In genomic region chr11:45355706-45356041, GRCh38 we compare ENCODE assay signal across 8 cellular contexts.
DNase-seq lines count a peak whose midpoint lies in the region; ATAC-seq and TF ChIP-seq lines count a peak whose summit lies in the region.

No MANE protein-coding gene starts in this region.

- no peak overlapping the region for H2BK120ac ChIP-seq in neuronal stem cell (ENCODE audit: low read depth, low read length)

- H2BK12ac ChIP-seq in neuronal stem cell (ENCODE audit: low read length): no peak overlapping the region

- peak overlapping the region; percentile 79 for H2BK15ac ChIP-seq in neuronal stem cell (ENCODE audit: low read length)

- H3K27ac ChIP-seq in MM.1S (ENCODE audit: low read length) (no peak overlapping the region), neuronal stem cell (replicated peaks; ENCODE audit: low read length) (peak overlapping the region; percentile 43)

- TF ChIP-seq CTCF in CD14-positive monocyte (IDR thresholded peaks at IDR 0.05): no peak
- no peak for TF ChIP-seq CTCF in MM.1S (IDR thresholded peaks at IDR 0.05; ENCODE audit: low read length)
- no peak for TF ChIP-seq CTCF in epithelial cell of proximal tubule (conservative IDR thresholded peaks at IDR 0.05; ENCODE audit: low read depth, low read length)

- H3K23ac ChIP-seq in neuronal stem cell (ENCODE audit: low read depth, low read length, poor library complexity): no peak overlapping the region

- H3K4me2 ChIP-seq in MM.1S (ENCODE audit: low read depth, low read length) (peak overlapping the region; percentile 93), neuronal stem cell (ENCODE audit: insufficient read depth, low read length, poor library complexity, severe bottlenecking) (peak overlapping the region; percentile 71)

- no peaks in the 10 kb centered on the region for H3K36me3 Mint-ChIP-seq in CD14-positive monocyte

- H2BK5ac ChIP-seq in neuronal stem cell (ENCODE audit: low read length): no peak overlapping the region

- H3K9me3 Mint-ChIP-seq in CD14-positive monocyte: peaks cover 6 to 22% (median 15%) of the 10 kb centered on the region in 7 donors

- no peaks in the 10 kb centered on the region for H4K20me1 ChIP-seq in MM.1S (ENCODE audit: insufficient read depth, low read length)

- intact Hi-C loops in CD14-positive monocyte (cut with micrococcal nuclease): no loop called here

- no peak overlapping the region for H4K8ac ChIP-seq in neuronal stem cell (ENCODE audit: low read depth, low read length)

- H2AFZ ChIP-seq in MM.1S (ENCODE audit: low read length) (peak overlapping the region; percentile 96), neuronal stem cell (ENCODE audit: low read length) (peak overlapping the region; percentile 93)

- H3K4me3 ChIP-seq in MM.1S (ENCODE audit: low read length) (peak overlapping the region; percentile 83), epithelial cell of proximal tubule (ENCODE audit: low read depth, low read length) (peak overlapping the region; percentile 60), neuronal stem cell (ENCODE audit: low read length in 2 of 2) (peak overlapping the region; percentile 78 to 85)

- H3K14ac ChIP-seq in neuronal stem cell (ENCODE audit: low read length): no peak overlapping the region

- H3K27me3 ChIP-seq in MM.1S (replicated peaks; ENCODE audit: insufficient read depth, low read length) (no peaks in the 10 kb centered on the region), neuronal stem cell (ENCODE audit: control insufficient read depth in 3 of 3, insufficient read depth in 3 of 3, low read depth in 1 of 3, low read length in 3 of 3) (no peaks in the 10 kb centered on the region)

- H2AK5ac ChIP-seq in neuronal stem cell (ENCODE audit: low read depth, low read length): no peak overlapping the region

- H3K9me3 ChIP-seq in MM.1S (replicated peaks; ENCODE audit: insufficient read depth, low read length) (no peaks in the 10 kb centered on the region), neuronal stem cell (replicated peaks in 1 of 2; ENCODE audit: control insufficient read depth in 2 of 2, insufficient read depth in 1 of 2, low read depth in 1 of 2, low read length in 2 of 2) (no peaks in the 10 kb centered on the region)

- H3K9ac ChIP-seq in MM.1S (ENCODE audit: low read length) (peak overlapping the region; percentile 54), neuronal stem cell (ENCODE audit: low read depth, low read length, poor library complexity) (peak overlapping the region; percentile 88)

- H3K79me2 ChIP-seq in MM.1S (ENCODE audit: low read length): no peaks in the 10 kb centered on the region

- H3K4me3 Mint-ChIP-seq in CD14-positive monocyte: peak overlapping the region; percentile 47 to 66

- no peaks in the 10 kb centered on the region for H3K79me1 ChIP-seq in neuronal stem cell (ENCODE audit: low read depth, low read length)

- no peak for DNase-seq in CD14-positive monocyte (ENCODE audit: low spot score)
- no peak for DNase-seq in MM.1S
- DNase-seq in epithelial cell of proximal tubule (ENCODE audit: low read depth): no peak
- no peak for DNase-seq in neuronal stem cell (ENCODE audit: low spot score)
- no peak for DNase-seq in activated effector memory CD4-positive, alpha-beta T cell treated with anti-CD3 and anti-CD28 coated beads, Interleukin-2, amount 50 U/mL, for 16 hours

- no peaks in the 10 kb centered on the region for H3K9me2 ChIP-seq in MM.1S (replicated peaks; ENCODE audit: insufficient read depth, low read length)

- H4K91ac ChIP-seq in neuronal stem cell (ENCODE audit: low read depth, low read length, poor library complexity): no peak overlapping the region

- peaks cover 5% of the 10 kb centered on the region for H3K4me1 Mint-ChIP-seq in CD14-positive monocyte

- no peaks in the 10 kb centered on the region for H3K36me3 ChIP-seq in MM.1S (replicated peaks; ENCODE audit: insufficient read depth, low read length)
- no peaks in the 10 kb centered on the region for H3K36me3 ChIP-seq in neuronal stem cell (replicated peaks in 1 of 2; ENCODE audit: control insufficient read depth in 2 of 2, insufficient read depth in 2 of 2, low read length in 2 of 2)

- peak overlapping the region; percentile 77 for H3K18ac ChIP-seq in neuronal stem cell (ENCODE audit: low read length)

- H3K27ac Mint-ChIP-seq in CD14-positive monocyte: peak overlapping the region in 1 of 7 donors; percentile 14

- no CpG with 5 or more reads among the region's 5 CpGs for WGBS in neuronal stem cell (ENCODE audit: extremely low coverage in 2 of 2, insufficient read length in 2 of 2, insufficient replicate concordance in 1 of 2), 2 donors

- H3K27me3 Mint-ChIP-seq in CD14-positive monocyte (ENCODE audit: low read depth in 3 of 3): peaks cover 28 to 37% (median 29%) of the 10 kb centered on the region in 3 donors

- H3F3A ChIP-seq in MM.1S (ENCODE audit: insufficient read depth, low read length): no peaks in the 10 kb centered on the region

- no peak overlapping the region for H3K4ac ChIP-seq in neuronal stem cell (ENCODE audit: low read length)

- no peak for ATAC-seq in HG03439 (IDR thresholded peaks at IDR 0.05; ENCODE audit: unreplicated experiment)
- ATAC-seq in HG03135 (IDR thresholded peaks at IDR 0.05; ENCODE audit: unreplicated experiment): no peak
- no peak for ATAC-seq in HG03159 (IDR thresholded peaks at IDR 0.05; ENCODE audit: unreplicated experiment)

- H3K4me1 ChIP-seq in MM.1S (ENCODE audit: low read length) (0 out of 2 replicates have a peak, but pooled peaks cover 3% of the 10 kb centered on the region), neuronal stem cell (ENCODE audit: control insufficient read depth in 2 of 2, insufficient read depth in 1 of 2, low read depth in 1 of 2, low read length in 2 of 2) (peaks cover 4 to 16% of the 10 kb centered on the region in 2 donors)
